ENCODE assay signal across 8 cellular contexts in the genomic region with DNA sequence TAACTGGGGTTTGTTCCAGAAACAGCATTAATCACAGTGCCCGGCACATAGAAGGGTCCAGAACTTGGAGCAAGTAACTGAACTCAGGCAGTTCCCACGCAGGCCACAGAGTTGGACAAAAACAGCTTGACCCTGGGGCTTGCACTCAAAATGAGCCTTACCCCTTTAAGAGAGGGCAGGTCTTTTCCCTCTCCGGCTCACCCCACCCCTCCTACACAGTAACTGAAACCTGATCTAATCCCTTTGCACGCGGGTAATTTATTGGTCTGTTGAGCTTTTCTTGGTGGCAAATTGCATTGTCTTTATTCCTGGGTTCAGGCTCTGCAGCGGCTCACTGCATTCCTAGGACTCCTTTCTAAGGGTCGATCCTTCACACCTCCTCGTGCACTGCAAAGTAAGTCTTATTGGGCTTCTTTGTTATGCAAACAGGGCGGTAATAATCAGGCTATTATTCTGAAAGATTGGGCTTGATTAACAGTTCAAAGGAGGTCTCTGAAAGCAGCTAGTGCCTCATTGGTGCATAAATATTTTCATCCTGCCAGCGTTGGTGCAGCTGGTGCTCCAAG.
DNase-seq lines count a peak whose midpoint lies in the region; ATAC-seq and TF ChIP-seq lines count a peak whose summit lies in the region.
"Not testable (repeated sequence)": the region's sequence is repeated elsewhere in the genome, so short reads cannot be mapped to it uniquely, and the experiment has no call there.

No MANE protein-coding gene starts in this region.

- DNase-seq in ACHN (peak; percentile 21), M059J (ENCODE audit: low read depth) (peak; percentile 32), RPMI8226 (peak; percentile 1), cerebellar cortex (ENCODE audit: low spot score) (peak; percentile 43)
- DNase-seq in Right ventricle myocardium superior; lung (ENCODE audit: low spot score); sciatic nerve (ENCODE audit: low spot score): not testable (repeated sequence)

- not testable (repeated sequence) for H3K4me1 ChIP-seq in lung (ENCODE audit: control insufficient read depth in 2 of 2, insufficient read depth in 2 of 2, low read length in 2 of 2)

- intact Hi-C loops in Right ventricle myocardium superior (cut with DNase I); sciatic nerve (cut with DNase I): not testable (repeated sequence)

- 24 to 34% methylated on average over 7 to 9 of the region's 10 CpGs for WGBS in lung, 2 donors

- in situ Hi-C loops in ACHN (cut with HindIII; ENCODE audit: low pct_ligation_motif_present, low pct_unique_long_range_greater_than_20kb, low sequenced_read_pairs) = not testable (repeated sequence)

- H3K4me3 ChIP-seq in lung = not testable (repeated sequence)

- not testable (repeated sequence) for H3K27ac ChIP-seq in lung (ENCODE audit: low read depth in 1 of 2, low read length in 1 of 2)

- not testable (repeated sequence) for H3K27me3 ChIP-seq in lung (ENCODE audit: control insufficient read depth, insufficient read depth)

- H3K9me3 ChIP-seq in lung (ENCODE audit: control insufficient read depth in 2 of 2, insufficient read depth in 1 of 2, low read length in 1 of 2) = not testable (repeated sequence)

- not testable (repeated sequence) for TF ChIP-seq CTCF in lung (IDR thresholded peaks at IDR 0.05; ENCODE audit: control extremely low read depth, extremely low read depth)

- ATAC-seq in GM18498 (IDR thresholded peaks at IDR 0.05; ENCODE audit: unreplicated experiment) (peak; percentile 52), Right ventricle myocardium superior (ENCODE audit: poor library complexity) (peak; percentile 93), lung (ENCODE audit: insufficient read depth, low FRiP score) (peak; percentile 90), sciatic nerve (peak; percentile 88)

- not testable (repeated sequence) for H3K36me3 ChIP-seq in lung (ENCODE audit: control insufficient read depth in 2 of 2, insufficient read depth in 2 of 2, low read length in 2 of 2)
